In genomic region chr14:35121026-35121886, GRCh38 we compare ENCODE assay signal across 8 cellular contexts. TPM values are rescaled to one million over a fixed set of nuclear protein-coding genes. Genes with fewer than 3 reads are reported as not detected.
A peak's percentile ranks its signal among the peaks of the same experiment; 100 is the strongest.
DNase-seq lines count a peak whose midpoint lies in the region; ATAC-seq, FAIRE-seq and TF ChIP-seq lines count a peak whose summit lies in the region.

No MANE protein-coding gene starts in this region.

- WGBS in endodermal cell (ENCODE audit: insufficient coverage in 1 of 2, insufficient read length in 1 of 2), 2 experiments = 36 to 44% methylated on average over 29 to 34 of the region's 34 CpGs

- H3K4me3 ChIP-seq in AG04449 (ENCODE audit: low read depth, low read length) (peak overlapping the region; percentile 97), SK-N-MC (peak overlapping the region; percentile 93), endodermal cell (ENCODE audit: low read length) (peak overlapping the region; percentile 93)

- H3K36me3 ChIP-seq in SK-N-MC (ENCODE audit: insufficient read depth, low read length) (peaks cover 8% of the 10 kb centered on the region), endodermal cell (ENCODE audit: control insufficient read depth, insufficient read depth, low read length) (peaks cover 5% of the 10 kb centered on the region)

- no peaks in the 10 kb centered on the region for H3K4me1 ChIP-seq in endodermal cell (ENCODE audit: control insufficient read depth, insufficient read depth, low read length)

- H3K27me3 Mint-ChIP-seq in endodermal cell (ENCODE audit: insufficient read depth) = no peaks in the 10 kb centered on the region
- no peaks in the 10 kb centered on the region for H3K27me3 Mint-ChIP-seq in nephron (ENCODE audit: low read depth)

- H3K4me1 Mint-ChIP-seq in endodermal cell = peaks cover 14% of the 10 kb centered on the region
- H3K4me1 Mint-ChIP-seq in nephron = peaks cover 41% of the 10 kb centered on the region

- H3K9ac ChIP-seq in SK-N-MC (ENCODE audit: insufficient read length) = peak overlapping the region; percentile 97
- H3K9ac ChIP-seq in endodermal cell (ENCODE audit: extremely low read depth, low read length, poor library complexity, severe bottlenecking) = peak overlapping the region; percentile 94

- ATAC-seq in GM21390 (IDR thresholded peaks at IDR 0.05; ENCODE audit: unreplicated experiment) (peak; percentile 5), GM18502 (IDR thresholded peaks at IDR 0.05; ENCODE audit: poor library complexity, unreplicated experiment) (no peak)

- FAIRE-seq in HTR-8/SVneo (lab: Jason Lieb, UNC) = no peak

- H3K4me3 Mint-ChIP-seq in endodermal cell (peak overlapping the region; percentile 96), nephron (peak overlapping the region; percentile 94 to 99 (median 95))

- TF ChIP-seq CTCF in AG04449 (IDR thresholded peaks at IDR 0.05; ENCODE audit: insufficient read depth, low read length, missing control alignments) = no peak
- no peak for TF ChIP-seq CTCF in endodermal cell (conservative IDR thresholded peaks at IDR 0.05)
- TF ChIP-seq CTCF in nephron (IDR thresholded peaks at IDR 0.05; ENCODE audit: unreplicated experiment in 3 of 3) = no peak

- CTCF ChIA-PET in AG04449 (lab: Yijun Ruan, JAX) = interaction anchor here (0.9 to 4.3 kb wide), 5 partner anchors 19 to 448 kb away, joined by 3 to 30 read pairs (median 3); no protein-coding TSS in a partner anchor

- H3K27ac Mint-ChIP-seq in endodermal cell = peak overlapping the region; percentile 100
- peak overlapping the region; percentile 100 for H3K27ac Mint-ChIP-seq in nephron

- H3K27me3 ChIP-seq in endodermal cell (ENCODE audit: control insufficient read depth, insufficient read depth, low read length, poor library complexity, severe bottlenecking) = no peaks in the 10 kb centered on the region

- no peak for DNase-seq in AG04449 (ENCODE audit: low read depth, low spot score)
- no peak for DNase-seq in SK-N-MC (ENCODE audit: low read depth, low spot score)
- DNase-seq in endodermal cell = peak; percentile 49
- DNase-seq in HTR-8/SVneo (ENCODE audit: insufficient read length, low spot score) = no peak
- DNase-seq in putamen (ENCODE audit: low spot score) = no peak

- H3K36me3 Mint-ChIP-seq in endodermal cell (ENCODE audit: low read depth) (peaks cover 25% of the 10 kb centered on the region), nephron (ENCODE audit: low read depth) (peaks cover 39% of the 10 kb centered on the region)

- POLR2A ChIA-PET in AG04449 (lab: Yijun Ruan, JAX) = interaction anchor here (0.7 to 1.3 kb wide), 4 partner anchors 12 to 282 kb away, joined by 3 to 6 read pairs (median 3); partner anchors contain the start of gene FAM177A1

- H3K27ac ChIP-seq in SK-N-MC (peak overlapping the region; percentile 98), endodermal cell (ENCODE audit: low read depth, low read length) (peak overlapping the region; percentile 97)

- H3K9me3 Mint-ChIP-seq in endodermal cell (no peaks in the 10 kb centered on the region), nephron (no peaks in the 10 kb centered on the region)

- H3K9me3 ChIP-seq in SK-N-MC (ENCODE audit: low read depth, low read length) = no peaks in the 10 kb centered on the region
- no peaks in the 10 kb centered on the region for H3K9me3 ChIP-seq in endodermal cell (ENCODE audit: control insufficient read depth, low read length)

RNA-seq across cellular contexts. Expression of gene PPP2R3C, which starts 0.5 kb away (rescaled TPM):
- 10 to 100 TPM; 18.6 to 36.8 TPM for total RNA-seq in endodermal cell
- 57.7 TPM for polyA plus RNA-seq in endodermal cell (2013, experiment 1 of 2)
- polyA plus RNA-seq in endodermal cell (2013, experiment 2 of 2) = 47.9 TPM

RNA-seq across cellular contexts. Expression of gene PRORP, which starts 1.1 kb away (rescaled TPM):
- 10 to 100 TPM; 45.6 to 57.2 TPM for total RNA-seq in endodermal cell
- 26.1 TPM for polyA plus RNA-seq in endodermal cell (2013, experiment 1 of 2)
- 25.7 TPM for polyA plus RNA-seq in endodermal cell (2013, experiment 2 of 2)
